20 cellular contexts compared by ENCODE assay signal in genomic region chr11:95792700-95793099, GRCh38. TPM values are rescaled to one million over a fixed set of nuclear protein-coding genes. Genes with fewer than 3 reads are reported as not detected.
DNase-seq lines count a peak whose midpoint lies in the region; ATAC-seq and TF ChIP-seq lines count a peak whose summit lies in the region.
"Had no signal": no experiment of that assay in that cellular context is flagged by ENCODE, and none has a peak within 500 bp of the region (broad histone marks: within the 10 kb centered on the region; RNA-seq: fewer than 3 reads in every experiment).

No MANE protein-coding gene starts in this region.

- H3K4me3 ChIP-seq in BLaER1 = no peak overlapping the region
- H3K4me3 ChIP-seq in DND-41 (ENCODE audit: low read depth in 1 of 2, low read length in 2 of 2) = peak overlapping the region in 1 of 2 experiments; percentile 85; a peak in 3 of 4 replicates
- no peak overlapping the region for H3K4me3 ChIP-seq in hepatocyte
- H3K4me3 ChIP-seq: tibial artery had no signal

- H3K79me2 ChIP-seq in DND-41 (ENCODE audit: insufficient read depth, low read length) (peaks cover 89% of the 10 kb centered on the region), hepatocyte (peaks cover 76% of the 10 kb centered on the region)

- H2AFZ ChIP-seq in DND-41 (ENCODE audit: low read depth, low read length) (no peak overlapping the region), hepatocyte (no peak overlapping the region)

- DNase-seq in DND-41 (no peak), T-helper 17 cell (no peak), hepatocyte (ENCODE audit: low spot score) (no peak), COLO668 (lab: John Stamatoyannopoulos, UW; ENCODE audit: unreplicated experiment) (no peak), GM20000 (ENCODE audit: low spot score) (no peak), cerebellar nuclear complex (lab: John Stamatoyannopoulos, UW) (no peak)
- DNase-seq in stimulated activated CD4-positive, alpha-beta T cell treated with anti-CD3 and anti-CD28 coated beads, Interleukin-1b, Interleukin-23, amount 100 ng/mL, for 48 hours = no peak
- DNase-seq: activated CD4-positive, CD25-positive, alpha-beta regulatory T cell; activated naive CD4-positive, alpha-beta T cell; Caco-2; EL; NCI-H1105 treated with DMSO at 0.1 percent for 48 hours; NCI-H2171; occipital lobe; SIG-M5; tibial artery had no signal

- peak overlapping the region; percentile 31 for H3K4me3 Mint-ChIP-seq in T-helper 17 cell

- H3K4me1 Mint-ChIP-seq in T-helper 17 cell = peaks cover 49% of the 10 kb centered on the region

- TF ChIP-seq CTCF in DND-41 (IDR thresholded peaks at IDR 0.05; ENCODE audit: borderline replicate concordance, extremely low read depth, low read length, poor library complexity, severe bottlenecking) = no peak
- TF ChIP-seq CTCF in hepatocyte (IDR thresholded peaks at IDR 0.05; ENCODE audit: poor library complexity) = no peak
- no peak for TF ChIP-seq CTCF in GM20000 (IDR thresholded peaks at IDR 0.05; ENCODE audit: extremely low read depth, missing control alignments)

- H3K9ac ChIP-seq in BLaER1 (no peak overlapping the region), DND-41 (ENCODE audit: low read depth, low read length) (peak overlapping the region; percentile 86)
- H3K9ac ChIP-seq: KMS-11 had no signal

- H3K27me3 Mint-ChIP-seq in T-helper 17 cell = no peaks in the 10 kb centered on the region
- H3K27me3 Mint-ChIP-seq: stimulated activated memory B cell treated with anti-CD40 and anti-IgM and Interleukin-4, amounts not matched to agents 10 μg/mL and 1 μg/mL and 100 μg/mL, for 72 hours had no signal

- H3K4me1 ChIP-seq in BLaER1 (peaks cover 26% of the 10 kb centered on the region), DND-41 (ENCODE audit: insufficient read depth, low read length) (peaks cover 45% of the 10 kb centered on the region), hepatocyte (ENCODE audit: insufficient read depth) (peaks cover 24% of the 10 kb centered on the region)

- H4K20me1 ChIP-seq in BLaER1 (peaks cover 65% of the 10 kb centered on the region), DND-41 (ENCODE audit: insufficient read depth, low read length) (peaks cover 50% of the 10 kb centered on the region), hepatocyte (ENCODE audit: insufficient read depth, poor library complexity, severe bottlenecking) (no peaks in the 10 kb centered on the region)

- H3K27ac Mint-ChIP-seq in T-helper 17 cell = no peak overlapping the region

- H3K4me2 ChIP-seq in BLaER1 = peak overlapping the region; percentile 79
- peak overlapping the region; percentile 74 for H3K4me2 ChIP-seq in DND-41 (ENCODE audit: insufficient read depth, low read length)
- H3K4me2 ChIP-seq in hepatocyte = peak overlapping the region; percentile 94

- H3K27ac ChIP-seq in BLaER1 = no peak overlapping the region
- H3K27ac ChIP-seq in DND-41 (ENCODE audit: low read length) = no peak overlapping the region
- no peak overlapping the region for H3K27ac ChIP-seq in hepatocyte
- H3K27ac ChIP-seq: KMS-11, tibial artery had no signal

- H3K36me3 Mint-ChIP-seq in T-helper 17 cell (ENCODE audit: low read depth) = no peaks in the 10 kb centered on the region

- WGBS in hepatocyte (ENCODE audit: low lambda C conversion rate, missing lambda C conversion rate) = 87% methylated on average over 7 of the region's 7 CpGs

- H3K27me3 ChIP-seq in BLaER1 (no peaks in the 10 kb centered on the region), DND-41 (ENCODE audit: insufficient read depth, low read length, poor library complexity) (no peaks in the 10 kb centered on the region), hepatocyte (no peaks in the 10 kb centered on the region)
- H3K27me3 ChIP-seq: tibial artery had no signal

- H3K9me2 ChIP-seq in hepatocyte (replicated peaks; ENCODE audit: insufficient read depth) = no peaks in the 10 kb centered on the region

- ATAC-seq in DND-41 (ENCODE audit: insufficient read depth, low read depth) (no peak), T-helper 17 cell (no peak)
- ATAC-seq: sciatic nerve; stimulated activated memory B cell treated with anti-CD40 and anti-IgM and Interleukin-4, amounts not matched to agents 10 μg/mL and 1 μg/mL and 100 μg/mL, for 72 hours had no signal

- H3K36me3 ChIP-seq in BLaER1 (0 out of 2 replicates have a peak, but pooled peaks cover 9% of the 10 kb centered on the region), DND-41 (ENCODE audit: insufficient read depth, low read length) (peaks cover 11% of the 10 kb centered on the region), hepatocyte (replicated peaks; ENCODE audit: insufficient read depth, low read depth) (no peaks in the 10 kb centered on the region)
- H3K36me3 ChIP-seq: tibial artery had no signal

- H3K9me3 ChIP-seq in BLaER1 (no peaks in the 10 kb centered on the region), DND-41 (ENCODE audit: insufficient read depth, low read length, severe bottlenecking) (no peaks in the 10 kb centered on the region), T-helper 17 cell (ENCODE audit: control insufficient read depth, low read length, poor library complexity, severe bottlenecking) (no peaks in the 10 kb centered on the region), hepatocyte (ENCODE audit: low read depth) (no peaks in the 10 kb centered on the region)
- H3K9me3 ChIP-seq: Caco-2, tibial artery had no signal

RNA-seq across cellular contexts. Expression of gene CEP57, which starts 2.4 kb away (rescaled TPM):
- 10 to 100 TPM; 61.5 to 67.1 TPM for total RNA-seq in T-helper 17 cell
- total RNA-seq in hepatocyte = 48.8 and 52.3 TPM in 2 replicates
- polyA plus RNA-seq in hepatocyte = 36.8 and 40.5 TPM in 2 replicates

RNA-seq across cellular contexts. Expression of gene FAM76B, which starts 3.1 kb away (rescaled TPM):
- total RNA-seq in T-helper 17 cell (10 to 100 TPM; 55.5 to 79.1 TPM), hepatocyte (20.2 and 32.0 TPM in 2 replicates)
- 15.6 and 20.2 TPM in 2 replicates for polyA plus RNA-seq in hepatocyte
